10 cellular contexts compared by ENCODE assay signal in genomic region chr5:15695171-15695676, GRCh38.
DNase-seq lines count a peak whose midpoint lies in the region; ATAC-seq and TF ChIP-seq lines count a peak whose summit lies in the region.
"Had no signal": no experiment of that assay in that cellular context is flagged by ENCODE, and none has a peak within 500 bp of the region (broad histone marks: within the 10 kb centered on the region; RNA-seq: fewer than 3 reads in every experiment).

No MANE protein-coding gene starts in this region.

- H3K36me3 ChIP-seq in lung (ENCODE audit: control insufficient read depth in 2 of 2, insufficient read depth in 2 of 2, low read length in 2 of 2) (no peaks in the 10 kb centered on the region), testis (ENCODE audit: low read depth, missing control alignments) (no peaks in the 10 kb centered on the region), mammary epithelial cell (ENCODE audit: insufficient read depth, low read length) (no peaks in the 10 kb centered on the region)

- H3K4me3 ChIP-seq in coronary artery (peak overlapping the region; percentile 26), lung (no peak overlapping the region), testis (no peak overlapping the region), mammary epithelial cell (replicated peaks in 1 of 3; ENCODE audit: insufficient read depth in 1 of 3, low read depth in 2 of 3, low read length in 3 of 3) (no peak overlapping the region)

- dilution Hi-C loops in mammary epithelial cell (cut with HindIII; ENCODE audit: low sequenced_read_pairs): no loop called here

- no peak overlapping the region for H3K27ac Mint-ChIP-seq in endothelial cell (ENCODE audit: unreplicated experiment)

- peak; percentile 80 for ATAC-seq in lung (ENCODE audit: insufficient read depth, low FRiP score)
- ATAC-seq: activated T-cell treated with anti-CD3 and anti-CD28 coated beads, Interleukin-2, amount 50 U/mL, for 4 hours had no signal

- H3K27ac ChIP-seq in coronary artery (peak overlapping the region in 1 of 2 donors; percentile 84), lung (ENCODE audit: low read depth in 1 of 2, low read length in 1 of 2) (peak overlapping the region in 1 of 2 donors; percentile 64), testis (peak overlapping the region; percentile 63 to 84), mammary epithelial cell (ENCODE audit: insufficient read depth, low read depth, low read length) (no peak overlapping the region)

- H3K4me2 ChIP-seq in mammary epithelial cell (ENCODE audit: insufficient read depth, low read depth, low read length): no peak overlapping the region

- no peak overlapping the region for H3K4me3 Mint-ChIP-seq in endothelial cell (ENCODE audit: unreplicated experiment)
- H3K4me3 Mint-ChIP-seq: activated T-cell treated with anti-CD3 and anti-CD28 coated beads, Interleukin-2, amount 50 U/mL, for 4 hours had no signal

- WGBS in lung, 2 donors: 42 to 61% methylated on average over 4 of the region's 4 CpGs
- WGBS in testis, 2 donors: 34 to 40% methylated on average over 4 of the region's 4 CpGs
- 34% methylated on average over 4 of the region's 4 CpGs for WGBS in mammary epithelial cell (ENCODE audit: low coverage, missing lambda C conversion rate)

- no peak for TF ChIP-seq CTCF in coronary artery (IDR thresholded peaks at IDR 0.05)
- no peak for TF ChIP-seq CTCF in lung (IDR thresholded peaks at IDR 0.05; ENCODE audit: control extremely low read depth, extremely low read depth)
- TF ChIP-seq CTCF in testis (IDR thresholded peaks at IDR 0.05): no peak
- no peak for TF ChIP-seq CTCF in endothelial cell (IDR thresholded peaks at IDR 0.05; ENCODE audit: unreplicated experiment)
- TF ChIP-seq CTCF in mammary epithelial cell (conservative IDR thresholded peaks at IDR 0.05 in 1 of 2, IDR thresholded peaks at IDR 0.05 in 1 of 2; ENCODE audit: extremely low read depth in 1 of 2, insufficient read depth in 1 of 2, low read depth in 1 of 2, low read length in 2 of 2): no peak

- H3K4me1 ChIP-seq in lung (ENCODE audit: control insufficient read depth in 2 of 2, insufficient read depth in 2 of 2, low read length in 2 of 2) (peaks cover 4 to 23% of the 10 kb centered on the region in 2 donors), testis (peaks cover 25% of the 10 kb centered on the region), mammary epithelial cell (ENCODE audit: insufficient read depth, low read length) (no peaks in the 10 kb centered on the region)

- no peak for TF ChIP-seq POLR2A in testis (IDR thresholded peaks at IDR 0.05)

- intact Hi-C loops in testis (cut with DNase I; ENCODE audit: low total_unique reads): no loop called here
- intact Hi-C loops in mammary epithelial cell (cut with micrococcal nuclease): no loop called here

- no peaks in the 10 kb centered on the region for H3K9me3 Mint-ChIP-seq in endothelial cell (ENCODE audit: unreplicated experiment)

- peaks cover 24% of the 10 kb centered on the region for H3K36me3 Mint-ChIP-seq in endothelial cell (ENCODE audit: low read depth, unreplicated experiment)

- H4K20me1 ChIP-seq in mammary epithelial cell (ENCODE audit: insufficient read depth, low read length): no peaks in the 10 kb centered on the region

- H3K27me3 ChIP-seq in lung (ENCODE audit: control insufficient read depth, insufficient read depth): no peaks in the 10 kb centered on the region
- no peaks in the 10 kb centered on the region for H3K27me3 ChIP-seq in testis
- no peaks in the 10 kb centered on the region for H3K27me3 ChIP-seq in mammary epithelial cell (ENCODE audit: insufficient read depth, low read length)

- peaks cover 23% of the 10 kb centered on the region for H3K4me1 Mint-ChIP-seq in endothelial cell (ENCODE audit: unreplicated experiment)

- CTCF ChIA-PET in mammary epithelial cell (lab: Charles Lee; ENCODE audit: low non-redundant PET): no interaction called here

- no peak overlapping the region for H2AFZ ChIP-seq in mammary epithelial cell (ENCODE audit: low read depth, low read length)

- H3K9ac ChIP-seq in mammary epithelial cell (ENCODE audit: insufficient read depth, low read length): no peak overlapping the region

- peaks cover 3% of the 10 kb centered on the region for H3K27me3 Mint-ChIP-seq in endothelial cell (ENCODE audit: unreplicated experiment)

- in situ Hi-C loops in mammary epithelial cell (cut with MboI; ENCODE audit: low sequenced_read_pairs in 2 of 2): no loop called here

- no TSS peak for BruUV-seq in mammary epithelial cell (replicated peaks; lab: Mats Ljungman, UMichigan)

- H3K9me3 ChIP-seq in lung (ENCODE audit: control insufficient read depth in 2 of 2, insufficient read depth in 1 of 2, low read length in 1 of 2): no peaks in the 10 kb centered on the region
- no peaks in the 10 kb centered on the region for H3K9me3 ChIP-seq in testis
- H3K9me3 ChIP-seq in mammary epithelial cell (replicated peaks; ENCODE audit: insufficient read depth, low read length): peaks cover 12% of the 10 kb centered on the region

- DNase-seq in LHCN-M2 (ENCODE audit: low read depth) (peak; percentile 50), coronary artery (ENCODE audit: low spot score) (no peak), lung (ENCODE audit: low spot score) (no peak), testis (no peak), endothelial cell (ENCODE audit: low spot score) (no peak), GOT3 (lab: John Stamatoyannopoulos, UW) (no peak), NCI-H1105 treated with DMSO at 0.1 percent for 48 hours (lab: John Stamatoyannopoulos, UW) (no peak), mammary epithelial cell (no peak)
- DNase-seq: activated T-cell treated with anti-CD3 and anti-CD28 coated beads, Interleukin-2, amount 50 U/mL, for 4 hours; cortex of kidney had no signal

- no peaks in the 10 kb centered on the region for H3K79me2 ChIP-seq in mammary epithelial cell (ENCODE audit: insufficient read depth, low read length)
